In genomic region chr3:69999191-70000027, GRCh38 we compare ENCODE assay signal across 1 cellular context.
TF ChIP-seq lines count a peak whose summit lies in the region.

SAMMSON (plus strand) TSS chr3:69999733.

TF ChIP-seq in H1, 55 proteins besides CTCF, POLR2A, EP300 and RAD21 (continued from another document):
- TF ChIP-seq RFX5 (IDR thresholded peaks at IDR 0.05; ENCODE audit: borderline replicate concordance, low read depth, low read length) (no peak), CREB1 (IDR thresholded peaks at IDR 0.05) (no peak)
